ENCODE assay signal across 11 cellular contexts in the genomic region with DNA sequence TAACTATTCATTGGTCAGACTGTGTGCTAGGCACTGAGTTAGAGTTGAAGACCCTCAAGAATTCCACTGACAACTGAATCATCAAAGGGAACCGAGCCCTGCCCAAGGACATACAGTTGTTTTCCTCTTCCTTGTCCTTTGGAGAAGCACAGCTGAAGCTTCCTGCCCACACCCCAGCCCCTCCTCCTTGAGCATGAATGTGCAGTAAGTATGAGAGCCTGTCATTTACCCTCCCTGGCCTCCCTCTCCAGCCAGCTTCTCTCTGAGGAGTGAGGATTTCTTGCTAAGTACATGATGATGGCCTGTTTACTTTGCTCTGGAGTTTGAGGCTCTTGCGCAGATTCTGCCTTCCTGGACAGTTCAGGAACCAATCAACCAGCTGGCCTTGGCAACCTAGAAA.
DNase-seq lines count a peak whose midpoint lies in the region; ATAC-seq and TF ChIP-seq lines count a peak whose summit lies in the region.
"Had no signal": no experiment of that assay in that cellular context is flagged by ENCODE, and none has a peak within 500 bp of the region (broad histone marks: within the 10 kb centered on the region; RNA-seq: fewer than 3 reads in every experiment).

No MANE protein-coding gene starts in this region.

- H3K4me3 ChIP-seq in cardiac muscle cell: no peak overlapping the region
- no peak overlapping the region for H3K4me3 ChIP-seq in ascending aorta
- H3K4me3 ChIP-seq in right lobe of liver: no peak overlapping the region

- TF ChIP-seq POLR2A in right lobe of liver (IDR thresholded peaks at IDR 0.05): no peak

- H3K36me3 ChIP-seq in cardiac muscle cell: no peaks in the 10 kb centered on the region
- H3K36me3 ChIP-seq in ascending aorta: no peaks in the 10 kb centered on the region
- H3K36me3 ChIP-seq in right lobe of liver: no peaks in the 10 kb centered on the region

- H3K27ac ChIP-seq in cardiac muscle cell (no peak overlapping the region), ascending aorta (peak overlapping the region; percentile 77 to 87), right lobe of liver (no peak overlapping the region)

- 61% methylated on average over 2 of the region's 2 CpGs for WGBS in right lobe of liver (ENCODE audit: insufficient coverage, low coverage, low lambda C conversion rate, missing lambda C conversion rate)

- TF ChIP-seq CTCF in cardiac muscle cell (IDR thresholded peaks at IDR 0.05; ENCODE audit: low read depth, low read length) (no peak), ascending aorta (IDR thresholded peaks at IDR 0.05) (no peak), right lobe of liver (IDR thresholded peaks at IDR 0.05) (no peak)

- POLR2A ChIA-PET in HEK293T (lab: Yijun Ruan, JAX): no interaction called here

- H3K4me1 ChIP-seq in cardiac muscle cell (ENCODE audit: low read depth) (peaks cover 88% of the 10 kb centered on the region), ascending aorta (peaks cover 9 to 64% of the 10 kb centered on the region in 2 donors), right lobe of liver (no peaks in the 10 kb centered on the region)

- ATAC-seq in Right ventricle myocardium superior (ENCODE audit: poor library complexity) (no peak), HG02678 (IDR thresholded peaks at IDR 0.05; ENCODE audit: unreplicated experiment) (no peak), right lobe of liver (no peak), GM19452 (IDR thresholded peaks at IDR 0.05; ENCODE audit: unreplicated experiment) (no peak)

- CTCF ChIA-PET in HEK293T (lab: Yijun Ruan, JAX): interaction anchor here (0.6 kb wide), 1 partner anchor 18 kb away, joined by 3 read pairs; no protein-coding TSS in a partner anchor

- no peaks in the 10 kb centered on the region for H3K9me3 ChIP-seq in cardiac muscle cell (ENCODE audit: low read depth)
- no peaks in the 10 kb centered on the region for H3K9me3 ChIP-seq in ascending aorta
- no peaks in the 10 kb centered on the region for H3K9me3 ChIP-seq in right lobe of liver

- DNase-seq in cardiac muscle cell (ENCODE audit: low read depth in 1 of 2, low spot score in 1 of 2): peak; percentile 54 to 67
- no peak for DNase-seq in Right ventricle myocardium superior
- peak in 1 of 2 donors; percentile 67 for DNase-seq in ascending aorta (ENCODE audit: low spot score in 2 of 2)
- peak; percentile 58 for DNase-seq in kidney tubule cell (ENCODE audit: low spot score)
- no peak for DNase-seq in HEK293T (ENCODE audit: extremely low spot score)
- DNase-seq in right lobe of liver: no peak
- DNase-seq: activated gamma-delta T cell treated with Interleukin-2 at 50 U/mL for 16 hours, dermis blood vessel endothelial cell, RPMI8226 had no signal

- no peaks in the 10 kb centered on the region for H3K27me3 ChIP-seq in cardiac muscle cell
- H3K27me3 ChIP-seq in ascending aorta: no peaks in the 10 kb centered on the region
- no peaks in the 10 kb centered on the region for H3K27me3 ChIP-seq in right lobe of liver

- intact Hi-C loops in Right ventricle myocardium superior (cut with DNase I) (loop anchor here (10.0 kb wide), 1 partner anchor 483 kb away; no protein-coding TSS in a partner anchor), ascending aorta (cut with DNase I) (loop anchor here (5.0 kb wide), 4 partner anchors 49 to 294 kb away; partner anchors contain the start of gene CACNA1C), right lobe of liver (cut with DNase I) (no loop called here)

TF ChIP-seq in HEK293T, 16 proteins besides CTCF, POLR2A, EP300 and RAD21:
- no peak for TF ChIP-seq ARNT (IDR thresholded peaks at IDR 0.05)

Comparison
In these comparisons a context has a peak if more than half of its experiments do, and no peak if none do; other contexts are left out.
1. DNase-seq: peak in cardiac muscle cell (2 of 2) and kidney tubule cell (single experiment); none in Right ventricle myocardium superior (single experiment), HEK293T (single experiment) and right lobe of liver (0 of 3).
2. H3K27ac ChIP-seq: peak in ascending aorta (2 of 2); none in cardiac muscle cell (single experiment) and right lobe of liver (0 of 3).
3. intact Hi-C loops: an anchor here in Right ventricle myocardium superior (10.0 kb wide) and ascending aorta (5.0 kb wide); none called in right lobe of liver.